20 cellular contexts compared by ENCODE assay signal in genomic region chr3:72307438-72308105, GRCh38.
"Had no signal": no experiment of that assay in that cellular context is flagged by ENCODE, and none has a peak within 500 bp of the region (broad histone marks: within the 10 kb centered on the region; RNA-seq: fewer than 3 reads in every experiment).

No MANE protein-coding gene starts in this region.

- H3K27ac ChIP-seq: foreskin keratinocyte, left ventricle myocardium inferior, ovary, sigmoid colon, spleen, thyroid gland had no signal

- DNase-seq: activated B cell treated with CpG ODN at 0.5 μM for 24 hours; activated CD4-positive, alpha-beta memory T cell treated with anti-CD3 and anti-CD28 coated beads, Interleukin-2, amount 10 ng/mL, durations not matched to agents 7 days and 5 days; activated CD4-positive, alpha-beta T cell treated with anti-CD3 and anti-CD28 coated beads for 48 hours; activated CD8-positive, alpha-beta memory T cell treated with anti-CD3 and anti-CD28 coated beads, Interleukin-2, amount 10 ng/mL, durations not matched to agents 7 days and 5 days; caudate nucleus; foreskin keratinocyte; head of caudate nucleus; left ventricle myocardium inferior; mucosa of descending colon; naive B cell; ovary; sigmoid colon; spleen; stimulated activated naive CD4-positive, alpha-beta T cell had no signal

- H3K27ac Mint-ChIP-seq: activated B cell treated with CpG ODN at 0.5 μM for 24 hours; activated CD4-positive, alpha-beta memory T cell treated with anti-CD3 and anti-CD28 coated beads, Interleukin-2, amount 10 ng/mL, durations not matched to agents 7 days and 5 days; activated CD8-positive, alpha-beta memory T cell treated with anti-CD3 and anti-CD28 coated beads, Interleukin-2, amount 10 ng/mL, durations not matched to agents 7 days and 5 days; activated naive CD8-positive, alpha-beta T cell; endodermal cell had no signal

- H3K36me3 Mint-ChIP-seq: activated CD8-positive, alpha-beta memory T cell treated with anti-CD3 and anti-CD28 coated beads, Interleukin-2, amount 10 ng/mL, durations not matched to agents 7 days and 5 days; activated naive CD8-positive, alpha-beta T cell; naive B cell had no signal

- H3K9me3 ChIP-seq: left ventricle myocardium inferior, mucosa of descending colon, ovary, sigmoid colon, spleen, thyroid gland had no signal

- H3K36me3 ChIP-seq: left ventricle myocardium inferior, ovary, sigmoid colon, spleen, thyroid gland had no signal

- FAIRE-seq: colon, kidney, urothelium cell line had no signal

- H3K4me1 ChIP-seq: foreskin keratinocyte, sigmoid colon had no signal

- H3K9me3 Mint-ChIP-seq: activated B cell treated with CpG ODN at 0.5 μM for 24 hours; activated CD4-positive, alpha-beta memory T cell treated with anti-CD3 and anti-CD28 coated beads, Interleukin-2, amount 10 ng/mL, durations not matched to agents 7 days and 5 days; endodermal cell; naive B cell had no signal

- H3K27me3 ChIP-seq: ovary, sigmoid colon, spleen, thyroid gland had no signal

- H3K4me3 ChIP-seq: left ventricle myocardium inferior, mucosa of descending colon, ovary, sigmoid colon, spleen, thyroid gland had no signal

- H3K4me3 Mint-ChIP-seq: activated B cell treated with CpG ODN at 0.5 μM for 24 hours; activated CD4-positive, alpha-beta memory T cell treated with anti-CD3 and anti-CD28 coated beads, Interleukin-2, amount 10 ng/mL, durations not matched to agents 7 days and 5 days; activated CD8-positive, alpha-beta memory T cell treated with anti-CD3 and anti-CD28 coated beads, Interleukin-2, amount 10 ng/mL, durations not matched to agents 7 days and 5 days; activated naive CD8-positive, alpha-beta T cell; endodermal cell had no signal

- H3K27me3 Mint-ChIP-seq: activated B cell treated with CpG ODN at 0.5 μM for 24 hours; activated naive CD8-positive, alpha-beta T cell; naive B cell had no signal

- ATAC-seq: activated CD8-positive, alpha-beta memory T cell treated with anti-CD3 and anti-CD28 coated beads, Interleukin-2, amount 10 ng/mL, durations not matched to agents 7 days and 5 days; foreskin keratinocyte; mucosa of descending colon had no signal
